Comparison of ENCODE assay signal across 31 cellular contexts in genomic region chr2:52818958-52819357, GRCh38.
DNase-seq lines count a peak whose midpoint lies in the region; ATAC-seq and TF ChIP-seq lines count a peak whose summit lies in the region.
"Had no signal": no experiment of that assay in that cellular context is flagged by ENCODE, and none has a peak within 500 bp of the region (broad histone marks: within the 10 kb centered on the region; RNA-seq: fewer than 3 reads in every experiment).

No MANE protein-coding gene starts in this region.

- H3K27ac ChIP-seq in neural cell (ENCODE audit: low read length): peak overlapping the region; percentile 6
- H3K27ac ChIP-seq: 22Rv1; A549; BLaER1; BLaER1 treated with 17β-estradiol and CSF1 and Interleukin-3, amounts not matched to agents 10 nM and 100 nM; C4-2B had no signal

- peak; percentile 90 for TF ChIP-seq EP300 in neural cell (conservative IDR thresholded peaks at IDR 0.05; ENCODE audit: poor library complexity, severe bottlenecking)

- no peaks in the 10 kb centered on the region for H4K20me1 ChIP-seq in neural cell (ENCODE audit: insufficient read depth)
- H4K20me1 ChIP-seq: BLaER1; BLaER1 treated with 17β-estradiol and CSF1 and Interleukin-3, amounts not matched to agents 10 nM and 100 nM had no signal

- DNase-seq in SK-MEL-5 (ENCODE audit: low read depth, low spot score): peak; percentile 14
- peak; percentile 1 for DNase-seq in left kidney (ENCODE audit: low read depth, low spot score)
- DNase-seq in NCI-H187 treated with DMSO at 0.1 percent for 48 hours (lab: John Stamatoyannopoulos, UW): no peak
- DNase-seq in occipital lobe (lab: John Stamatoyannopoulos, UW): no peak
- DNase-seq: 8988T; ACHN; AML-193; BE2C; C1 segment of cervical spinal cord; Caco-2; Calu3; CD4-positive, alpha-beta memory T cell; CD4-positive, alpha-beta T cell; CD4-positive, CD25-positive, alpha-beta regulatory T cell; CD8-positive, alpha-beta memory T cell; CD8-positive, alpha-beta T cell; COR-L47; DMS 273 treated with DMSO at 0.1 percent for 48 hours; DMS153; DMS53; DMS79; DMS79 treated with DMSO at 0.1 percent for 48 hours; DND-41; EL had no signal

- TF ChIP-seq CTCF in neural cell (IDR thresholded peaks at IDR 0.05; ENCODE audit: poor library complexity, severe bottlenecking): no peak

- H3F3A ChIP-seq in neural cell (ENCODE audit: insufficient read depth, low read length, poor library complexity, severe bottlenecking): no peaks in the 10 kb centered on the region

- no peak overlapping the region for H3K4me2 ChIP-seq in neural cell (ENCODE audit: low read length)
- H3K4me2 ChIP-seq: A549; BLaER1; BLaER1 treated with 17β-estradiol and CSF1 and Interleukin-3, amounts not matched to agents 10 nM and 100 nM had no signal

- no peaks in the 10 kb centered on the region for H3K9me3 ChIP-seq in neural cell (ENCODE audit: low read length)
- H3K9me3 ChIP-seq: A549; BE2C; BLaER1; BLaER1 treated with 17β-estradiol and CSF1 and Interleukin-3, amounts not matched to agents 10 nM and 100 nM; Caco-2 had no signal

- H3K9me2 ChIP-seq in neural cell (ENCODE audit: insufficient read depth, low read length): no peaks in the 10 kb centered on the region

- no peak for TF ChIP-seq RAD21 in neural cell (conservative IDR thresholded peaks at IDR 0.05)

- H3K4me3 ChIP-seq in neural cell (ENCODE audit: low read length): no peak overlapping the region
- H3K4me3 ChIP-seq: A549; BLaER1; BLaER1 treated with 17β-estradiol and CSF1 and Interleukin-3, amounts not matched to agents 10 nM and 100 nM had no signal

- H2AFZ ChIP-seq in neural cell (ENCODE audit: low read depth, low read length): no peak overlapping the region

- ATAC-seq in GM19467 (IDR thresholded peaks at IDR 0.05; ENCODE audit: unreplicated experiment): no peak
- ATAC-seq: A549; CD8-positive, alpha-beta T cell had no signal

- H3K9ac ChIP-seq in neural cell (ENCODE audit: low read length): no peak overlapping the region
- H3K9ac ChIP-seq: BLaER1; BLaER1 treated with 17β-estradiol and CSF1 and Interleukin-3, amounts not matched to agents 10 nM and 100 nM had no signal

- in situ Hi-C loops in SK-MEL-5 (cut with HindIII; ENCODE audit: low pct_unique_long_range_greater_than_20kb, low sequenced_read_pairs): no loop called here

- no peaks in the 10 kb centered on the region for H3K27me3 ChIP-seq in neural cell (ENCODE audit: insufficient read depth, low read depth, low read length)
- H3K27me3 ChIP-seq: BE2C; BLaER1; BLaER1 treated with 17β-estradiol and CSF1 and Interleukin-3, amounts not matched to agents 10 nM and 100 nM had no signal

- H3K79me2 ChIP-seq in neural cell (replicated peaks; ENCODE audit: insufficient read depth, low read length): no peaks in the 10 kb centered on the region

- no peaks in the 10 kb centered on the region for H3K36me3 ChIP-seq in neural cell (ENCODE audit: insufficient read depth, low read length)
- H3K36me3 ChIP-seq: BE2C; BLaER1; BLaER1 treated with 17β-estradiol and CSF1 and Interleukin-3, amounts not matched to agents 10 nM and 100 nM had no signal

TF ChIP-seq in neural cell, 6 proteins besides CTCF, POLR2A, EP300 and RAD21:
- TF ChIP-seq EZH2 (IDR thresholded peaks at IDR 0.05; ENCODE audit: borderline replicate concordance, insufficient read depth, low read length, poor library complexity, severe bottlenecking) (no peak), SMC3 (conservative IDR thresholded peaks at IDR 0.05; ENCODE audit: poor library complexity) (no peak), MXI1 (conservative IDR thresholded peaks at IDR 0.05; ENCODE audit: poor library complexity, severe bottlenecking) (no peak), TAF1 (IDR thresholded peaks at IDR 0.05; ENCODE audit: low read depth) (no peak), POLR2AphosphoS5 (IDR thresholded peaks at IDR 0.05) (peak; percentile 42)
- TF ChIP-seq, protein P1, sequence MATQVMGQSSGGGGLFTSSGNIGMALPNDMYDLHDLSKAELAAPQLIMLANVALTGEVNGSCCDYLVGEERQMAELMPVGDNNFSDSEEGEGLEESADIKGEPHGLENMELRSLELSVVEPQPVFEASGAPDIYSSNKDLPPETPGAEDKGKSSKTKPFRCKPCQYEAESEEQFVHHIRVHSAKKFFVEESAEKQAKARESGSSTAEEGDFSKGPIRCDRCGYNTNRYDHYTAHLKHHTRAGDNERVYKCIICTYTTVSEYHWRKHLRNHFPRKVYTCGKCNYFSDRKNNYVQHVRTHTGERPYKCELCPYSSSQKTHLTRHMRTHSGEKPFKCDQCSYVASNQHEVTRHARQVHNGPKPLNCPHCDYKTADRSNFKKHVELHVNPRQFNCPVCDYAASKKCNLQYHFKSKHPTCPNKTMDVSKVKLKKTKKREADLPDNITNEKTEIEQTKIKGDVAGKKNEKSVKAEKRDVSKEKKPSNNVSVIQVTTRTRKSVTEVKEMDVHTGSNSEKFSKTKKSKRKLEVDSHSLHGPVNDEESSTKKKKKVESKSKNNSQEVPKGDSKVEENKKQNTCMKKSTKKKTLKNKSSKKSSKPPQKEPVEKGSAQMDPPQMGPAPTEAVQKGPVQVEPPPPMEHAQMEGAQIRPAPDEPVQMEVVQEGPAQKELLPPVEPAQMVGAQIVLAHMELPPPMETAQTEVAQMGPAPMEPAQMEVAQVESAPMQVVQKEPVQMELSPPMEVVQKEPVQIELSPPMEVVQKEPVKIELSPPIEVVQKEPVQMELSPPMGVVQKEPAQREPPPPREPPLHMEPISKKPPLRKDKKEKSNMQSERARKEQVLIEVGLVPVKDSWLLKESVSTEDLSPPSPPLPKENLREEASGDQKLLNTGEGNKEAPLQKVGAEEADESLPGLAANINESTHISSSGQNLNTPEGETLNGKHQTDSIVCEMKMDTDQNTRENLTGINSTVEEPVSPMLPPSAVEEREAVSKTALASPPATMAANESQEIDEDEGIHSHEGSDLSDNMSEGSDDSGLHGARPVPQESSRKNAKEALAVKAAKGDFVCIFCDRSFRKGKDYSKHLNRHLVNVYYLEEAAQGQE (IDR thresholded peaks at IDR 0.05; ENCODE audit: borderline replicate concordance): no peak

Comparison
In these comparisons a context has a peak if more than half of its experiments do, and no peak if none do; other contexts are left out.
1. DNase-seq: peak in SK-MEL-5 (single experiment) and left kidney (single experiment); none in NCI-H187 treated with DMSO at 0.1 percent for 48 hours (single experiment) and occipital lobe (single experiment).